19 cellular contexts compared by ENCODE assay signal in genomic region chr13:79915386-79915785, GRCh38.
DNase-seq lines count a peak whose midpoint lies in the region; FAIRE-seq and TF ChIP-seq lines count a peak whose summit lies in the region.
"Had no signal": no experiment of that assay in that cellular context is flagged by ENCODE, and none has a peak within 500 bp of the region (broad histone marks: within the 10 kb centered on the region; RNA-seq: fewer than 3 reads in every experiment).

No MANE protein-coding gene starts in this region.

- no peak overlapping the region for H4K91ac ChIP-seq in mesenchymal stem cell (ENCODE audit: low read length)

- H3K9ac ChIP-seq in mesenchymal stem cell (ENCODE audit: low read length) = no peak overlapping the region
- H3K9ac ChIP-seq: KMS-11 had no signal

- TF ChIP-seq CTCF in HFF-Myc (IDR thresholded peaks at IDR 0.05; ENCODE audit: low read depth, low read length, missing control alignments) (no peak), breast epithelium (IDR thresholded peaks at IDR 0.05) (no peak)

- no peak overlapping the region for H3K4ac ChIP-seq in mesenchymal stem cell (ENCODE audit: low read depth in 1 of 2, low read length in 2 of 2)

- TF ChIP-seq POLR2A in breast epithelium (IDR thresholded peaks at IDR 0.05) (no peak), H54 (IDR thresholded peaks at IDR 0.05; ENCODE audit: low read depth, low read length) (no peak)

- no peaks in the 10 kb centered on the region for H3K79me1 ChIP-seq in mesenchymal stem cell (replicated peaks; ENCODE audit: low read length, poor library complexity, severe bottlenecking)

- H3K27ac ChIP-seq in mesenchymal stem cell (ENCODE audit: low read length, poor library complexity, severe bottlenecking) (no peak overlapping the region), small intestine (ENCODE audit: low read depth in 1 of 2, low read length in 1 of 2) (no peak overlapping the region), breast epithelium (no peak overlapping the region)
- H3K27ac ChIP-seq: KMS-11 had no signal

- no peak overlapping the region for H3K4me2 ChIP-seq in mesenchymal stem cell (ENCODE audit: low read length, poor library complexity, severe bottlenecking)
- H3K4me2 ChIP-seq: GM23338, KMS-11 had no signal

- DNase-seq in HFF-Myc (ENCODE audit: extremely low read depth, low read depth) (peak; percentile 83), RPMI7951 (ENCODE audit: low read depth) (peak; percentile 58), mesenchymal stem cell (no peak), small intestine (peak; percentile 1), breast epithelium (ENCODE audit: low spot score in 2 of 2) (no peak), H54 (ENCODE audit: insufficient read length, low spot score) (no peak), KG1 (lab: John Stamatoyannopoulos, UW) (no peak)
- DNase-seq: ACHN, AML-193, DMS153, GDM1, NCI-H1417 treated with DMSO at 0.1 percent for 48 hours, NCI-H1930, NCI-H446 treated with DMSO at 0.1 percent for 48 hours, NCI-H69, RPMI8226, SHP77 treated with DMSO at 0.1 percent for 48 hours had no signal

- H3K14ac ChIP-seq in mesenchymal stem cell (ENCODE audit: low read length in 2 of 2) = no peak overlapping the region

- H2AFZ ChIP-seq in mesenchymal stem cell (ENCODE audit: low read depth, low read length) = no peak overlapping the region
- H2AFZ ChIP-seq: GM23338 had no signal

- no peak overlapping the region for H3K18ac ChIP-seq in mesenchymal stem cell (ENCODE audit: low read depth in 1 of 2, low read length in 2 of 2)

- peak overlapping the region; percentile 26 for H2AK5ac ChIP-seq in mesenchymal stem cell (ENCODE audit: low read length, severe bottlenecking)

- no peak overlapping the region for H3K23ac ChIP-seq in mesenchymal stem cell (ENCODE audit: low read length in 2 of 2)

- H2BK5ac ChIP-seq in mesenchymal stem cell (ENCODE audit: low read depth, low read length, poor library complexity, severe bottlenecking) = no peak overlapping the region

- no peaks in the 10 kb centered on the region for H3K27me3 ChIP-seq in mesenchymal stem cell (ENCODE audit: control insufficient read depth in 1 of 2, insufficient read depth in 1 of 2, low read length in 2 of 2)
- H3K27me3 ChIP-seq in small intestine (ENCODE audit: control insufficient read depth in 2 of 2, insufficient read depth in 2 of 2, low read length in 2 of 2) = no peaks in the 10 kb centered on the region
- no peaks in the 10 kb centered on the region for H3K27me3 ChIP-seq in breast epithelium

- H4K8ac ChIP-seq in mesenchymal stem cell (ENCODE audit: low read length) = no peak overlapping the region

- 82% methylated on average over 5 of the region's 5 CpGs for WGBS in mesenchymal stem cell
- WGBS in small intestine, 3 donors = 66 to 80% (median 66%) methylated on average over 5 of the region's 5 CpGs

- intact Hi-C loops in breast epithelium (cut with DNase I; ENCODE audit: low total_unique reads) = no loop called here

- no peak overlapping the region for H2BK12ac ChIP-seq in mesenchymal stem cell (ENCODE audit: low read length in 2 of 2)

- H3K36me3 ChIP-seq in mesenchymal stem cell (ENCODE audit: control insufficient read depth in 1 of 2, insufficient read depth in 2 of 2, low read depth in 1 of 2, low read length in 2 of 2) (no peaks in the 10 kb centered on the region), small intestine (ENCODE audit: control insufficient read depth in 2 of 2, insufficient read depth in 2 of 2, low read length in 2 of 2) (no peaks in the 10 kb centered on the region), breast epithelium (no peaks in the 10 kb centered on the region)

- FAIRE-seq in small intestine (lab: Jason Lieb, UNC) (no peak), H54 (lab: Jason Lieb, UNC) (no peak)

- H3K9me3 ChIP-seq in mesenchymal stem cell (ENCODE audit: control insufficient read depth, low read length) (no peaks in the 10 kb centered on the region), small intestine (ENCODE audit: control insufficient read depth, low read depth) (no peaks in the 10 kb centered on the region), breast epithelium (no peaks in the 10 kb centered on the region)

- H3K4me1 ChIP-seq in mesenchymal stem cell (ENCODE audit: control insufficient read depth, insufficient read depth, low read depth, low read length) (peaks cover 2% of the 10 kb centered on the region), small intestine (ENCODE audit: control insufficient read depth in 2 of 2, insufficient read depth in 1 of 2, low read depth in 1 of 2, low read length in 1 of 2) (no peaks in the 10 kb centered on the region), breast epithelium (no peaks in the 10 kb centered on the region)

- H2BK120ac ChIP-seq in mesenchymal stem cell (ENCODE audit: low read depth, low read length) = no peak overlapping the region

- peak overlapping the region; percentile 28 for H2BK15ac ChIP-seq in mesenchymal stem cell (ENCODE audit: low read depth, poor library complexity, severe bottlenecking)

- H3K4me3 ChIP-seq in HFF-Myc (replicated peaks; ENCODE audit: low read depth, low read length) (no peak overlapping the region), mesenchymal stem cell (ENCODE audit: insufficient read depth in 1 of 2, low read depth in 1 of 2, low read length in 2 of 2) (no peak overlapping the region), small intestine (ENCODE audit: low read depth in 1 of 2, low read length in 2 of 2) (no peak overlapping the region), breast epithelium (no peak overlapping the region)
- H3K4me3 ChIP-seq: GM23338 had no signal

Comparison
In these comparisons a context has a peak if more than half of its experiments do, and no peak if none do; other contexts are left out.
1. DNase-seq: peak in HFF-Myc (single experiment), RPMI7951 (single experiment) and small intestine (single experiment); none in mesenchymal stem cell (single experiment), breast epithelium (0 of 2), H54 (single experiment) and KG1 (single experiment).